ENCODE assay signal across 2 cellular contexts in the genomic region with DNA sequence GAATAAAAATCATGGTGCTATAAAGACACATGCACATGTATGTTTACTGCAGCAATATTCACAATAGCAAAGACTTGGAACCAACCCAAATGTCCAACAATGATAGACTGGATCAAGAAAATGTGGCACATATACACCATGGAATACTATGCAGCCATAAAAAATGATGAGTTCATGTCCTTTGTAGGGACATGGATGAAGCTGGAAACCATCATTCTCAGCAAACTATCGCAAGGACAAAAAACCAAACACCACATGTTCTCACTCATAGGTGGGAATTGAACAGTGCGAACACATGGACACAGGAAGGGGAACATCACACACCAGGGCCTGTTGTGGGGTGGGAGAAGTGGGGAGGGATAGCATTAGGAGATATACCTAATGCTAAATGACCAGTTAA.
DNase-seq lines count a peak whose midpoint lies in the region; ATAC-seq, FAIRE-seq and TF ChIP-seq lines count a peak whose summit lies in the region.
"Not testable (repeated sequence)": the region's sequence is repeated elsewhere in the genome, so short reads cannot be mapped to it uniquely, and the experiment has no call there.

No MANE protein-coding gene starts in this region.

- not testable (repeated sequence) for TF ChIP-seq CTCF in HEK293 (tag by site-specific recombination; IDR thresholded peaks at IDR 0.05); K562 (IDR thresholded peaks at IDR 0.05 in 2 of 3, conservative IDR thresholded peaks at IDR 0.05 in 1 of 3; ENCODE audit: insufficient read depth in 2 of 3, low read depth in 1 of 3, low read length in 3 of 3)

- H3K79me2 ChIP-seq in K562 (ENCODE audit: control insufficient read depth, insufficient read depth, low read length), result not testable (repeated sequence)

- H3K27me3 ChIP-seq in K562 (ENCODE audit: control insufficient read depth in 2 of 2, insufficient read depth in 2 of 2, low read length in 2 of 2), result not testable (repeated sequence)

- H3K9me1 ChIP-seq in K562 (ENCODE audit: control insufficient read depth, insufficient read depth, low read length), result not testable (repeated sequence)

- H3K4me2 ChIP-seq in K562 (ENCODE audit: insufficient read depth, low read length), result not testable (repeated sequence)

- CTCF ChIA-PET in HEK293 (lab: Yijun Ruan, JAX); K562 (lab: Yijun Ruan, JAX; ENCODE audit: low intra/inter-chr PET ratio): not testable (repeated sequence)

- POLR2A ChIA-PET in HEK293 (lab: Yijun Ruan, JAX); K562 (lab: Yijun Ruan, JAX): not testable (repeated sequence)

- not testable (repeated sequence) for H3K36me3 ChIP-seq in HEK293 (ENCODE audit: control insufficient read depth in 2 of 2, insufficient read depth in 1 of 2, low read length in 2 of 2); K562 (ENCODE audit: control insufficient read depth, insufficient read depth, low read length)

- H3K4me3 ChIP-seq in HEK293 (ENCODE audit: low read depth, low read length); K562: not testable (repeated sequence)

- WGBS in K562 (ENCODE audit: insufficient coverage, low coverage, missing lambda C conversion rate), result 0% methylated on average over 2 of the region's 2 CpGs

- not testable (repeated sequence) for BruUV-seq in K562 (replicated peaks; lab: Mats Ljungman, UMichigan)

- not testable (repeated sequence) for H3K4me1 ChIP-seq in HEK293 (ENCODE audit: control insufficient read depth, insufficient read depth, low read length); K562 (replicated peaks in 1 of 2; ENCODE audit: control insufficient read depth in 2 of 2, insufficient read depth in 2 of 2, low read length in 2 of 2)

- not testable (repeated sequence) for H3K9ac ChIP-seq in K562 (ENCODE audit: insufficient read depth in 1 of 2, low read depth in 2 of 2, low read length in 2 of 2)

- in situ Hi-C loops in K562 (cut with MboI), result not testable (repeated sequence)

- not testable (repeated sequence) for H3K27ac ChIP-seq in HEK293 (ENCODE audit: extremely low read depth, low read depth, low read length); K562 (ENCODE audit: extremely low read depth, low read depth, low read length)

- H2AFZ ChIP-seq in K562 (ENCODE audit: low read depth, low read length), result not testable (repeated sequence)

- not testable (repeated sequence) for H4K20me1 ChIP-seq in K562 (replicated peaks; ENCODE audit: control insufficient read depth, insufficient read depth, low read length)

- intact Hi-C loops in K562 (cut with micrococcal nuclease), result not testable (repeated sequence)

- not testable (repeated sequence) for TF ChIP-seq RAD21 in K562 (CRISPR knock-in tag; conservative IDR thresholded peaks at IDR 0.05 in 1 of 2, IDR thresholded peaks at IDR 0.05 in 1 of 2)

- ATAC-seq in K562, result not testable (repeated sequence)

- not testable (repeated sequence) for DNase-seq in K562 (ENCODE audit: extremely low read depth in 1 of 4, low spot score in 3 of 4)

- not testable (repeated sequence) for FAIRE-seq in K562 (lab: Jason Lieb, UNC)

- not testable (repeated sequence) for H3K9me3 ChIP-seq in HEK293 (ENCODE audit: control insufficient read depth, insufficient read depth, low read depth, low read length); K562 (replicated peaks; ENCODE audit: control insufficient read depth, insufficient read depth, low read depth, low read length)

- not testable (repeated sequence) for TF ChIP-seq POLR2A in K562 (conservative IDR thresholded peaks at IDR 0.05)

- not testable (repeated sequence) for TF ChIP-seq EP300 in K562 (IDR thresholded peaks at IDR 0.05; ENCODE audit: low read length)

TF ChIP-seq in HEK293, 187 proteins besides CTCF, POLR2A, EP300 and RAD21:
- TF ChIP-seq, protein P1, sequence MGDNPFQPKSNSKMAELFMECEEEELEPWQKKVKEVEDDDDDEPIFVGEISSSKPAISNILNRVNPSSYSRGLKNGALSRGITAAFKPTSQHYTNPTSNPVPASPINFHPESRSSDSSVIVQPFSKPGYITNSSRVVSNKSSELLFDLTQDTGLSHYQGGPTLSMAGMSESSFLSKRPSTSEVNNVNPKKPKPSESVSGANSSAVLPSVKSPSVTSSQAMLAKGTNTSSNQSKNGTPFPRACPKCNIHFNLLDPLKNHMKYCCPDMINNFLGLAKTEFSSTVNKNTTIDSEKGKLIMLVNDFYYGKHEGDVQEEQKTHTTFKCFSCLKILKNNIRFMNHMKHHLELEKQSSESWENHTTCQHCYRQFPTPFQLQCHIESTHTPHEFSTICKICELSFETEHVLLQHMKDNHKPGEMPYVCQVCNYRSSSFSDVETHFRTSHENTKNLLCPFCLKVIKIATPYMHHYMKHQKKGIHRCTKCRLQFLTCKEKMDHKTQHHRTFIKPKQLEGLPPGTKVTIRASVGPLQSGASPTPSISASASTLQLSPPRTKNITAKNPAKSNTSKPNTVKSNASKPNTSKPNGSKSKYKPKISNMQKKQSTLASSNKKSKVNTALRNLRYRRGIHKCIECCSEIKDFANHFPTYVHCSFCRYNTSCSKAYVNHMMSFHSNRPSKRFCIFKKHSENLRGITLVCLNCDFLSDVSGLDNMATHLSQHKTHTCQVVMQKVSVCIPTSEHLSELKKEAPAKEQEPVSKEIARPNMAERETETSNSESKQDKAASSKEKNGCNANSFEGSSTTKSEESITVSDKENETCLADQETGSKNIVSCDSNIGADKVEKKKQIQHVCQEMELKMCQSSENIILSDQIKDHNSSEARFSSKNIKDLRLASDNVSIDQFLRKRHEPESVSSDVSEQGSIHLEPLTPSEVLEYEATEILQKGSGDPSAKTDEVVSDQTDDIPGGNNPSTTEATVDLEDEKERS (tag by site-specific recombination; IDR thresholded peaks at IDR 0.05), result peak; percentile 71; the same call in 1 of the 2 replicates
- TF ChIP-seq ZNF146 (tag by site-specific recombination; IDR thresholded peaks at IDR 0.05), result peak; percentile 71; the same call in 1 of the 2 replicates

TF ChIP-seq in K562, 482 proteins besides CTCF, POLR2A, EP300 and RAD21:
- peak; percentile 34 for TF ChIP-seq ZNF146 (CRISPR knock-in tag; IDR thresholded peaks at IDR 0.05; ENCODE audit: unreplicated experiment)
